In the genomic region with DNA sequence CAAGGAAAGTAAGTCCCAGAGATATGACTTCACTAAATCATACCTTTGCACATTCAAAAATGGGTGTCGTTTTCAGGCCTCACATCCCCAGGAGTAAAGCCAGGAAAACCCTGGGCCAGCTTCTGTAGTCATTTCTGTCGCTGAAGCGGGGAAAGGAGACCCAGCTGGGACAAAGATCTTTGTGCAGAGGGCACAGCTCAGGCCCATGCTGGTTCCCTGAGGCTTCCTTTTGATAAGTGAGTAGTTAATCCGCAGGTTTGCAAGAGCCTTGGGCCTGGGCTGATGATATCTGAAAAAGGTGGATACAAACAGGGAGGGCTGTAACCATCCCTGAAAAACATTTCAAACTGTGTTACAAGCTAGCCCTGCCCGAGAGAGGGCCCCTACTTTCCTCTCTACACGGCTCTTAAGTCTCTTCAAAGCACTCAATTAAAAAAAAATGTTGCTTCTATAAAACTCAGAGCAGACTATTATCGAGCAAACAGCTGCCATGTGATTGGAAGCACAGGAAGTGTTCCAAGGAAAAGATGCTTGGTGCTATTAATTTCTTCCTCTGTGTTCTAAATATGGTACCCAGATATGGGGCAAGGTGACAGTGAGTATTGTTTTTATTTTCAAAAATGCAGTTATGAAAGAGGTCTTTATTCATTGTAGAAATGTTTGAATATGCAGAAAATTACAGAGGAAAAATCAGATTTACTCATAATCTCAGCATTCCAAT, we compare ENCODE assay signal across 15 cellular contexts.
"Had no signal": no experiment of that assay in that cellular context is flagged by ENCODE, and none has a peak within 500 bp of the region (broad histone marks: within the 10 kb centered on the region; RNA-seq: fewer than 3 reads in every experiment).

No MANE protein-coding gene starts in this region.

- H3K27ac ChIP-seq: gastroesophageal sphincter, left lung, skin epidermis, tibial artery, uterus, WERI-Rb-1 had no signal

- H3K27me3 ChIP-seq: gastroesophageal sphincter, tibial artery, uterus had no signal

- DNase-seq: activated CD4-positive, alpha-beta memory T cell treated with anti-CD3 and anti-CD28 coated beads for 36 hours; activated CD4-positive, alpha-beta T cell treated with anti-CD3 and anti-CD28 coated beads for 36 hours; activated naive CD4-positive, alpha-beta T cell treated with anti-CD3 and anti-CD28 coated beads, Interleukin-2, amount 10 ng/mL, durations not matched to agents 7 days and 5 days; activated T-cell treated with anti-CD3 and anti-CD28 coated beads, Interleukin-2, amount 50 U/mL, for 24 hours; left lung; naive thymus-derived CD8-positive, alpha-beta T cell; posterior cingulate gyrus; stimulated activated CD4-positive, alpha-beta T cell treated with anti-CD3 and anti-CD28 coated beads, Interleukin-15, amount 100 ng/mL, for 24 hours; stimulated activated CD4-positive, alpha-beta T cell treated with anti-CD3 and anti-CD28 coated beads, Interleukin-4, amount 100 ng/mL, for 1 hour; stimulated activated naive B cell treated with anti-CD40 and anti-IgM and Interleukin-4, amounts not matched to agents 10 μg/mL and 1 μg/mL and 100 μg/mL, for 72 hours; tibial artery; uterus; WERI-Rb-1 had no signal

- H3K4me1 ChIP-seq: gastroesophageal sphincter, left lung, uterus had no signal

- H3K36me3 ChIP-seq: gastroesophageal sphincter, left lung, tibial artery, uterus, WERI-Rb-1 had no signal

- H3K9me3 ChIP-seq: gastroesophageal sphincter, left lung, tibial artery, uterus had no signal

- ATAC-seq: activated CD4-positive, alpha-beta T cell treated with anti-CD3 and anti-CD28 coated beads for 36 hours; gastroesophageal sphincter; left lung; naive thymus-derived CD8-positive, alpha-beta T cell; stimulated activated naive B cell treated with anti-CD40 and anti-IgM and Interleukin-4, amounts not matched to agents 10 μg/mL and 1 μg/mL and 100 μg/mL, for 72 hours had no signal

- H3K4me3 ChIP-seq: gastroesophageal sphincter, left lung, skin epidermis, tibial artery, uterus had no signal
